Comparison of ENCODE assay signal across 19 cellular contexts in the genomic region with DNA sequence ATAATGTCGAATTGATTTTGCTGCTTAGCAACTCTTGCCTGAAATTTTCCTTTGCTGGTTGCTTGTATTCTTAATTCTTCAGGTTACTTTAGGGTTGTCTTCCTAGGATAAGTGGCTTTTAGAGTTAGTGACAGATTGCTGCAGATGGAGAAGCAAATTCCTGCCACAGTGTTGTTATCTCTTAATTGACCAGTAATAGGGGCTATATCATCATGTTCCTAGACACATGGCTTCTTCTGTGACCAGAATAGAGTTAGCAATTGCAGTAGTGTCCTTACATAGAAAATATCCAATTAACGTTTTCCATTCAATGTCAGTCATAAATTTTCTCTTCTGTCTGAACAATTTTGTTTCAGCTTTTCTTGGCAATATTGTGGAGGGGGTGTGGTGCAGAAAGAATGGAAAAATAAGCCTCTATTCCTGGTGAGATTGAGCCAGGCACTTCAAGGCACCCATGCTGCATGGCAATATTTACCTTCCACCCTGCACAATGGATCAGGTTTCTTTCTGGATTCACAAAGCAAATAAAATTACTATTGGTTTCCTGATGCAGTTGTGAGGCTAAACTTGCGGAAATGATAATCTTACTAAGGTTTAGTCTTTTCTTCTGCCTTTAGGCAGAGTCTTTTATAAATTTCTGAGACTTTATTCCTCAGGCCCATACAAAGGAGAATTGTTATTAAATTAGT.
DNase-seq lines count a peak whose midpoint lies in the region; ATAC-seq, FAIRE-seq and TF ChIP-seq lines count a peak whose summit lies in the region.
"Had no signal": no experiment of that assay in that cellular context is flagged by ENCODE, and none has a peak within 500 bp of the region (broad histone marks: within the 10 kb centered on the region; RNA-seq: fewer than 3 reads in every experiment).

No MANE protein-coding gene starts in this region.

- peak overlapping the region; percentile 12; the same call in 1 of the 2 replicates for H2AFZ ChIP-seq in H1 (ENCODE audit: low read length)
- H2AFZ ChIP-seq in mesenchymal stem cell (ENCODE audit: low read depth, low read length) = no peak overlapping the region

- no peaks in the 10 kb centered on the region for H3K4me1 ChIP-seq in H1 (replicated peaks in 1 of 4; ENCODE audit: control insufficient read depth in 3 of 4, insufficient read depth in 4 of 4, low read length in 3 of 4)
- H3K4me1 ChIP-seq in mesenchymal stem cell (ENCODE audit: control insufficient read depth, insufficient read depth, low read depth, low read length) = no peaks in the 10 kb centered on the region
- H3K4me1 ChIP-seq in left lung = no peaks in the 10 kb centered on the region
- no peaks in the 10 kb centered on the region for H3K4me1 ChIP-seq in mesendoderm (ENCODE audit: control insufficient read depth, low read depth, low read length)
- H3K4me1 ChIP-seq: adrenal gland, foreskin keratinocyte, pancreas, sigmoid colon had no signal

- H3K56ac ChIP-seq in H1 (replicated peaks; ENCODE audit: insufficient read length, low read depth, low read length) (no peak overlapping the region), mesendoderm (ENCODE audit: low read length) (no peak overlapping the region)

- H2BK20ac ChIP-seq in H1 (ENCODE audit: low read length) = no peak overlapping the region

- H2BK120ac ChIP-seq in H1 (replicated peaks; ENCODE audit: low read depth, low read length) (no peak overlapping the region), mesenchymal stem cell (ENCODE audit: low read depth, low read length) (no peak overlapping the region), mesendoderm (ENCODE audit: low read depth, low read length) (no peak overlapping the region)

- no peak overlapping the region for H2BK12ac ChIP-seq in H1 (ENCODE audit: low read depth, low read length)
- no peak overlapping the region for H2BK12ac ChIP-seq in mesenchymal stem cell (ENCODE audit: low read length in 2 of 2)

- no peak overlapping the region for H2BK5ac ChIP-seq in H1 (ENCODE audit: low read depth, low read length)
- H2BK5ac ChIP-seq in mesenchymal stem cell (ENCODE audit: low read depth, low read length, poor library complexity, severe bottlenecking) = no peak overlapping the region
- H2BK5ac ChIP-seq in mesendoderm (ENCODE audit: low read length) = no peak overlapping the region

- no peak overlapping the region for H3K4ac ChIP-seq in H1 (replicated peaks; ENCODE audit: insufficient read length, low read depth, low read length)
- no peak overlapping the region for H3K4ac ChIP-seq in mesenchymal stem cell (ENCODE audit: low read depth in 1 of 2, low read length in 2 of 2)
- H3K4ac ChIP-seq in mesendoderm (ENCODE audit: low read depth, low read length) = no peak overlapping the region

- no peak overlapping the region for H2AK5ac ChIP-seq in H1 (ENCODE audit: low read depth, low read length)
- H2AK5ac ChIP-seq in mesenchymal stem cell (ENCODE audit: low read length, severe bottlenecking) = no peak overlapping the region
- H2AK5ac ChIP-seq in mesendoderm (ENCODE audit: low read length) = no peak overlapping the region

- H3K9me3 ChIP-seq in H1 (ENCODE audit: insufficient read depth in 2 of 2, low read depth in 1 of 2, low read length in 1 of 2) = no peaks in the 10 kb centered on the region
- H3K9me3 ChIP-seq in mesenchymal stem cell (ENCODE audit: control insufficient read depth, low read length) = no peaks in the 10 kb centered on the region
- H3K9me3 ChIP-seq in left lung = peaks cover 0 to 3% of the 10 kb centered on the region in 2 donors
- H3K9me3 ChIP-seq: adrenal gland, pancreas, sigmoid colon had no signal

- no peak for TF ChIP-seq EP300 in H1 (IDR thresholded peaks at IDR 0.05; ENCODE audit: borderline replicate concordance in 1 of 2, low read depth in 2 of 2, low read length in 2 of 2)

- H4K8ac ChIP-seq in H1 (ENCODE audit: extremely low read depth, insufficient read depth, low read length) (no peak overlapping the region), mesenchymal stem cell (ENCODE audit: low read length) (no peak overlapping the region), mesendoderm (ENCODE audit: low read depth, low read length) (no peak overlapping the region)

- TF ChIP-seq RAD21 in H1 (IDR thresholded peaks at IDR 0.05 in 1 of 2, conservative IDR thresholded peaks at IDR 0.05 in 1 of 2; ENCODE audit: low read depth in 2 of 2, low read length in 2 of 2) = no peak

- H3K9ac ChIP-seq in H1 (replicated peaks in 1 of 4; ENCODE audit: extremely low read depth in 1 of 4, low read depth in 3 of 4, low read length in 3 of 4) (no peak overlapping the region), mesenchymal stem cell (ENCODE audit: low read length) (no peak overlapping the region), mesendoderm (ENCODE audit: low read length) (no peak overlapping the region)

- no peak overlapping the region for H2BK15ac ChIP-seq in H1 (ENCODE audit: low read length)
- no peak overlapping the region for H2BK15ac ChIP-seq in mesenchymal stem cell (ENCODE audit: low read depth, poor library complexity, severe bottlenecking)
- H2BK15ac ChIP-seq in mesendoderm (replicated peaks; ENCODE audit: low read depth) = no peak overlapping the region

- no peak overlapping the region for H3K4me3 ChIP-seq in H1 (ENCODE audit: extremely low read depth in 1 of 4, insufficient read depth in 2 of 4, low read depth in 3 of 4, low read length in 4 of 4)
- no peak overlapping the region for H3K4me3 ChIP-seq in mesenchymal stem cell (ENCODE audit: insufficient read depth in 1 of 2, low read depth in 1 of 2, low read length in 2 of 2)
- no peak overlapping the region for H3K4me3 ChIP-seq in left lung
- no peak overlapping the region for H3K4me3 ChIP-seq in mesendoderm (ENCODE audit: low read length)
- H3K4me3 ChIP-seq: adrenal gland, dorsolateral prefrontal cortex, pancreas, sigmoid colon had no signal

- TF ChIP-seq CTCF in H1 (IDR thresholded peaks at IDR 0.05; ENCODE audit: control extremely low read depth in 1 of 3, insufficient read depth in 1 of 3, low read depth in 1 of 3, low read length in 3 of 3) (no peak), left lung (IDR thresholded peaks at IDR 0.05) (no peak)

- no peaks in the 10 kb centered on the region for H3K27me3 ChIP-seq in H1 (replicated peaks in 1 of 4; ENCODE audit: control insufficient read depth in 3 of 4, extremely low read depth in 1 of 4, insufficient read depth in 3 of 4, low read length in 3 of 4)
- H3K27me3 ChIP-seq in mesenchymal stem cell (ENCODE audit: control insufficient read depth in 1 of 2, insufficient read depth in 1 of 2, low read length in 2 of 2) = no peaks in the 10 kb centered on the region
- H3K27me3 ChIP-seq in left lung = no peaks in the 10 kb centered on the region
- no peaks in the 10 kb centered on the region for H3K27me3 ChIP-seq in mesendoderm (ENCODE audit: insufficient read depth, low read length, poor library complexity)
- H3K27me3 ChIP-seq: adrenal gland, dorsolateral prefrontal cortex, foreskin keratinocyte, pancreas, sigmoid colon had no signal

- POLR2A ChIA-PET in H1 (lab: Charles Lee; ENCODE audit: partially characterized antibody) = no interaction called here

- no peak for TF ChIP-seq POLR2A in H1 (IDR thresholded peaks at IDR 0.05; ENCODE audit: control extremely low read depth in 1 of 2, low read depth in 2 of 2, low read length in 2 of 2)

- no peak for FAIRE-seq in H1 (lab: Jason Lieb, UNC)
- FAIRE-seq: pancreas had no signal

- H3K79me1 ChIP-seq in H1 (ENCODE audit: low read depth, low read length) (no peaks in the 10 kb centered on the region), mesenchymal stem cell (replicated peaks; ENCODE audit: low read length, poor library complexity, severe bottlenecking) (no peaks in the 10 kb centered on the region), mesendoderm (ENCODE audit: low read length) (no peaks in the 10 kb centered on the region)

- H3K23me2 ChIP-seq in H1 (ENCODE audit: low read depth, low read length) = no peaks in the 10 kb centered on the region

- H4K91ac ChIP-seq in H1 (replicated peaks; ENCODE audit: insufficient read length, low read length) (no peak overlapping the region), mesenchymal stem cell (ENCODE audit: low read length) (no peak overlapping the region)

- intact Hi-C loops in left lung (cut with DNase I) = no loop called here

- DNase-seq in NCI-H1092 (lab: John Stamatoyannopoulos, UW) = peak; percentile 65
- peak; percentile 20 to 50 for DNase-seq in NCI-H187 (lab: John Stamatoyannopoulos, UW)
- DNase-seq in NCI-H510A (lab: John Stamatoyannopoulos, UW) = peak; percentile 25
- no peak for DNase-seq in H1 (ENCODE audit: low read depth in 1 of 2, low spot score in 2 of 2)
- no peak for DNase-seq in mesenchymal stem cell
- DNase-seq in left lung = no peak
- no peak for DNase-seq in mesendoderm
- DNase-seq: activated CD4-positive, alpha-beta T cell treated with anti-CD3 and anti-CD28 coated beads, Interleukin-2, amount 10 ng/mL, durations not matched to agents 24 days and 14 days; activated CD8-positive, alpha-beta memory T cell treated with anti-CD3 and anti-CD28 coated beads, Interleukin-2, amount 50 U/mL, for 4 hours; activated effector memory CD4-positive, alpha-beta T cell treated with Interleukin-2 at 50 U/mL for 16 hours; adrenal gland; CD8-positive, alpha-beta T cell; dorsolateral prefrontal cortex; foreskin keratinocyte; naive thymus-derived CD8-positive, alpha-beta T cell; pancreas; sigmoid colon; stimulated activated naive B cell treated with anti-CD40 and anti-IgM and Interleukin-4, amounts not matched to agents 10 μg/mL and 1 μg/mL and 100 μg/mL, for 72 hours; T-cell had no signal

- no peaks in the 10 kb centered on the region for H3K79me2 ChIP-seq in H1 (ENCODE audit: control insufficient read depth in 1 of 2, insufficient read depth in 2 of 2, low read length in 2 of 2)
- no peaks in the 10 kb centered on the region for H3K79me2 ChIP-seq in mesendoderm (ENCODE audit: control insufficient read depth, insufficient read depth, low read length)

- no peak overlapping the region for H4K5ac ChIP-seq in H1 (ENCODE audit: insufficient read length, low read depth, low read length)
- no peak overlapping the region for H4K5ac ChIP-seq in mesendoderm (ENCODE audit: low read length)

- H3K27ac ChIP-seq in H1 (ENCODE audit: low read depth, low read length) (no peak overlapping the region), mesenchymal stem cell (ENCODE audit: low read length, poor library complexity, severe bottlenecking) (no peak overlapping the region), left lung (no peak overlapping the region), mesendoderm (ENCODE audit: low read depth, low read length) (no peak overlapping the region)
- H3K27ac ChIP-seq: adrenal gland, dorsolateral prefrontal cortex, foreskin keratinocyte, pancreas, sigmoid colon had no signal

- H3K4me2 ChIP-seq in H1 (ENCODE audit: insufficient read depth in 1 of 2, low read depth in 2 of 2, low read length in 2 of 2) = no peak overlapping the region
- no peak overlapping the region for H3K4me2 ChIP-seq in mesenchymal stem cell (ENCODE audit: low read length, poor library complexity, severe bottlenecking)
- H3K4me2 ChIP-seq in mesendoderm (ENCODE audit: low read length) = no peak overlapping the region

- H3K36me3 ChIP-seq in H1 (ENCODE audit: control insufficient read depth in 2 of 4, insufficient read depth in 4 of 4, low read length in 3 of 4) = no peaks in the 10 kb centered on the region
- no peaks in the 10 kb centered on the region for H3K36me3 ChIP-seq in mesenchymal stem cell (ENCODE audit: control insufficient read depth in 1 of 2, insufficient read depth in 2 of 2, low read depth in 1 of 2, low read length in 2 of 2)
- H3K36me3 ChIP-seq in left lung = no peaks in the 10 kb centered on the region
- no peaks in the 10 kb centered on the region for H3K36me3 ChIP-seq in mesendoderm (ENCODE audit: control insufficient read depth, insufficient read depth, low read length)
- H3K36me3 ChIP-seq: adrenal gland, pancreas, sigmoid colon had no signal

- no peak for ATAC-seq in left lung
- ATAC-seq: CD8-positive, alpha-beta T cell; foreskin keratinocyte; naive thymus-derived CD8-positive, alpha-beta T cell; pancreas; stimulated activated naive B cell treated with anti-CD40 and anti-IgM and Interleukin-4, amounts not matched to agents 10 μg/mL and 1 μg/mL and 100 μg/mL, for 72 hours; T-cell had no signal

- no peak overlapping the region for H3K14ac ChIP-seq in H1 (ENCODE audit: insufficient read length)
- no peak overlapping the region for H3K14ac ChIP-seq in mesenchymal stem cell (ENCODE audit: low read length in 2 of 2)

- no peaks in the 10 kb centered on the region for H4K20me1 ChIP-seq in H1 (replicated peaks in 1 of 2; ENCODE audit: control insufficient read depth in 1 of 2, insufficient read depth in 2 of 2, low read length in 2 of 2)

- WGBS in H1 (ENCODE audit: extremely low coverage in 1 of 2, insufficient coverage in 1 of 2, insufficient read length in 1 of 2, insufficient replicate concordance in 2 of 2, low coverage in 1 of 2, low lambda C conversion rate in 2 of 2, missing lambda C conversion rate in 1 of 2), 2 experiments = 92% methylated on average over 3 of the region's 3 CpGs; no CpG with 5 or more reads in 1 of the 2 experiments
- WGBS in mesenchymal stem cell = 97% methylated on average over 1 of the region's 3 CpGs
- no CpG with 5 or more reads among the region's 3 CpGs for WGBS in mesendoderm (ENCODE audit: extremely low coverage, insufficient coverage, low lambda C conversion rate)

- H3K18ac ChIP-seq in H1 (ENCODE audit: extremely low read depth, low read length) (no peak overlapping the region), mesenchymal stem cell (ENCODE audit: low read depth in 1 of 2, low read length in 2 of 2) (no peak overlapping the region), mesendoderm (ENCODE audit: low read length) (no peak overlapping the region)

- CTCF ChIA-PET in H1 (lab: Charles Lee; ENCODE audit: partially characterized antibody) = no interaction called here

- no peak overlapping the region for H3K23ac ChIP-seq in H1 (ENCODE audit: insufficient read length)
- H3K23ac ChIP-seq in mesenchymal stem cell (ENCODE audit: low read length in 2 of 2) = no peak overlapping the region
- H3K23ac ChIP-seq in mesendoderm (ENCODE audit: low read length) = no peak overlapping the region

Comparison
In these comparisons a context has a peak if more than half of its experiments do, and no peak if none do; other contexts are left out.
1. DNase-seq: peak in NCI-H1092 (single experiment), NCI-H187 (2 of 2) and NCI-H510A (single experiment); none in H1 (0 of 2), mesenchymal stem cell (single experiment), left lung (0 of 2) and mesendoderm (single experiment).